ENCODE assay signal across 22 cellular contexts in genomic region chrX:30943984-30944383, GRCh38.
"Had no signal": no experiment of that assay in that cellular context is flagged by ENCODE, and none has a peak within 500 bp of the region (broad histone marks: within the 10 kb centered on the region; RNA-seq: fewer than 3 reads in every experiment).

No MANE protein-coding gene starts in this region.

- H3K4me1 ChIP-seq: adrenal gland, body of pancreas, colonic mucosa, esophagus muscularis mucosa, left lung, pancreas, SJSA1, upper lobe of left lung had no signal

- H3K27ac ChIP-seq: adrenal gland, body of pancreas, colonic mucosa, esophagus muscularis mucosa, left lung, pancreas, SJSA1, upper lobe of left lung had no signal

- H3K4me3 ChIP-seq: adrenal gland, body of pancreas, colonic mucosa, esophagus muscularis mucosa, left lung, pancreas, SJSA1, upper lobe of left lung had no signal

- DNase-seq: activated CD4-positive, alpha-beta memory T cell treated with anti-CD3 and anti-CD28 coated beads, Interleukin-2, amount 10 ng/mL, durations not matched to agents 7 days and 5 days; activated CD4-positive, alpha-beta T cell treated with anti-CD3 and anti-CD28 coated beads for 4 hours; activated effector memory CD4-positive, alpha-beta T cell treated with anti-CD3 and anti-CD28 coated beads, Interleukin-2, amount 50 U/mL, for 16 hours; activated T-cell treated with anti-CD3 and anti-CD28 coated beads, Interleukin-2, amount 50 U/mL, for 48 hours; adrenal gland; body of pancreas; caudate nucleus; colonic mucosa; foreskin fibroblast; left lung; mammary epithelial cell; naive thymus-derived CD4-positive, alpha-beta T cell; pancreas; stimulated activated CD4-positive, alpha-beta T cell treated with anti-CD3 and anti-CD28 coated beads, Interleukin-2, amount 100 ng/mL, for 48 hours; stimulated activated naive CD4-positive, alpha-beta T cell; substantia nigra; T-cell; T1000; upper lobe of left lung had no signal

- ATAC-seq: body of pancreas; left lung; naive thymus-derived CD4-positive, alpha-beta T cell; T-cell; WTC11 had no signal

- H3K27me3 ChIP-seq: adrenal gland, body of pancreas, colonic mucosa, esophagus muscularis mucosa, left lung, SJSA1, upper lobe of left lung had no signal

- H3K36me3 ChIP-seq: adrenal gland, colonic mucosa, esophagus muscularis mucosa, left lung, pancreas, SJSA1, upper lobe of left lung had no signal

- H3K9me3 ChIP-seq: adrenal gland, body of pancreas, colonic mucosa, esophagus muscularis mucosa, left lung, pancreas, SJSA1, upper lobe of left lung had no signal
